8 cellular contexts compared by ENCODE assay signal in the genomic region with DNA sequence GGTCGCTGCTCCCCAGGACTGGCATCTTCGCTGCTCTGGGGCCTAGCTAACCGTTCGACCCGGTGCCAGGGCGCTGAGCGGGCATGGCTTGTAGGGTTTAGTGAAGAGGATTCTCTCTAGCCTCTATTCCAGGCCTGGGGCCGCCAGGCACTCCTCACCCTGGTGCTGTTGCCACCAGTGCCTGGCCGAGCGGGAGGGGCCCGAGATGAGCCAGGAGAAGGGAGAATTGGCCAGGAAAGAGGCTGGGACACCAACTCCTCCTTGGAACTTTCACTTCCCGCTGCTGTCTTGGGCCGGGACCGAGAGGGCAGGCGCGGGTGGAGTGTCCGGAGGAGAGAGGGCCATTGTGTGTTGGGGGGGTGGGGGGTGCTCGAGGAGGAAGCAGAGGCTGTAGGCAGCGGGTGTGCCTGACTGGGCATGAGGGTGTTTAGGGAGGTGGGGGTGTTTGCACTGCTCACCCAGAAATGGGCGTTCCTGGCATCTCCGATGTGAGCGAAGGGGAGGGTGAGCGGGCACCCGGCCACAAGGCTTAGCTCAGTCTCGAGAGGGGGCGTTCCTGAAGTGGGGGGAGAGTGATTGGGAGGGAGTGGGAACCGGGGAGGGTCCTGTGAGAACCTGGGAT. TPM values are rescaled to one million over a fixed set of nuclear protein-coding genes. Genes with fewer than 3 reads are reported as not detected.
DNase-seq lines count a peak whose midpoint lies in the region; ATAC-seq, FAIRE-seq and TF ChIP-seq lines count a peak whose summit lies in the region.

No MANE protein-coding gene starts in this region.

- in situ Hi-C loops in GM13976 (cut with MboI; ENCODE audit: low sequenced_read_pairs, unreplicated experiment), result loop anchor here (25.0 kb wide), 1 partner anchor 490 kb away; a partner anchor contains a TSS

- ATAC-seq in A549 (peak; percentile 45 to 55), HG02973 (IDR thresholded peaks at IDR 0.05; ENCODE audit: unreplicated experiment) (no peak)
- peak; percentile 49 for ATAC-seq in stimulated activated effector memory CD8-positive, alpha-beta T cell treated with anti-CD3 and anti-CD28 coated beads, Interleukin-12 subunit alpha, Interleukin-12 subunit beta, amount 100 ng/mL, for 72 hours

- H3K4me1 ChIP-seq in A549, result peaks cover 22% of the 10 kb centered on the region

- CTCF ChIA-PET in A549 (lab: Yijun Ruan, JAX), result interaction anchor here (1.1 to 27.3 kb wide), 8 partner anchors 9 to 572 kb away, joined by 3 to 350 read pairs (median 4); a partner anchor contains a TSS

- H3K4me3 Mint-ChIP-seq in dendritic cell treated with granulocyte-macrophage colony-stimulating factor and Interleukin-4, amounts not matched to agents 40 ng/mL and 50 ng/mL, for 4 days, result peak overlapping the region; percentile 87
- H3K4me3 Mint-ChIP-seq in stimulated activated effector memory CD8-positive, alpha-beta T cell treated with anti-CD3 and anti-CD28 coated beads, Interleukin-12 subunit alpha, Interleukin-12 subunit beta, amount 100 ng/mL, for 72 hours, result peak overlapping the region; percentile 81

- TF ChIP-seq RAD21 in A549 (conservative IDR thresholded peaks at IDR 0.05 in 1 of 2, IDR thresholded peaks at IDR 0.05 in 1 of 2), result no peak

- peak overlapping the region; percentile 94 for H3K4me3 ChIP-seq in A549
- peak overlapping the region; percentile 84 for H3K4me3 ChIP-seq in lower leg skin (ENCODE audit: low read depth, poor library complexity, severe bottlenecking)

- no peaks in the 10 kb centered on the region for H3K9me3 Mint-ChIP-seq in dendritic cell treated with granulocyte-macrophage colony-stimulating factor and Interleukin-4, amounts not matched to agents 40 ng/mL and 50 ng/mL, for 4 days
- H3K9me3 Mint-ChIP-seq in stimulated activated effector memory CD8-positive, alpha-beta T cell treated with anti-CD3 and anti-CD28 coated beads, Interleukin-12 subunit alpha, Interleukin-12 subunit beta, amount 100 ng/mL, for 72 hours, result no peaks in the 10 kb centered on the region

- peaks cover 41% of the 10 kb centered on the region for H3K4me1 Mint-ChIP-seq in dendritic cell treated with granulocyte-macrophage colony-stimulating factor and Interleukin-4, amounts not matched to agents 40 ng/mL and 50 ng/mL, for 4 days (ENCODE audit: low read depth)
- peaks cover 34% of the 10 kb centered on the region for H3K4me1 Mint-ChIP-seq in stimulated activated effector memory CD8-positive, alpha-beta T cell treated with anti-CD3 and anti-CD28 coated beads, Interleukin-12 subunit alpha, Interleukin-12 subunit beta, amount 100 ng/mL, for 72 hours

- no peaks in the 10 kb centered on the region for H3K27me3 Mint-ChIP-seq in dendritic cell treated with granulocyte-macrophage colony-stimulating factor and Interleukin-4, amounts not matched to agents 40 ng/mL and 50 ng/mL, for 4 days

- TF ChIP-seq EP300 in A549 (IDR thresholded peaks at IDR 0.05), result no peak

- intact Hi-C loops in dendritic cell treated with granulocyte-macrophage colony-stimulating factor and Interleukin-4, amounts not matched to agents 40 ng/mL and 50 ng/mL, for 4 days (cut with micrococcal nuclease), result loop anchor here (1.0 to 5.0 kb wide), 3 partner anchors 35 to 115 kb away; a partner anchor contains a TSS
- intact Hi-C loops in lower leg skin (cut with DNase I; ENCODE audit: low total_unique reads), result loop anchor here (5.0 to 10.0 kb wide), 2 partner anchors 97 to 145 kb away; a partner anchor contains a TSS

- H3K27ac ChIP-seq in A549, result peak overlapping the region; percentile 93 to 94

- no peak for FAIRE-seq in A549 (lab: Jason Lieb, UNC)

- H3K27ac Mint-ChIP-seq in dendritic cell treated with granulocyte-macrophage colony-stimulating factor and Interleukin-4, amounts not matched to agents 40 ng/mL and 50 ng/mL, for 4 days, result peak overlapping the region; percentile 90
- H3K27ac Mint-ChIP-seq in stimulated activated effector memory CD8-positive, alpha-beta T cell treated with anti-CD3 and anti-CD28 coated beads, Interleukin-12 subunit alpha, Interleukin-12 subunit beta, amount 100 ng/mL, for 72 hours, result peak overlapping the region; percentile 77

- DNase-seq in A549 (ENCODE audit: low read depth in 1 of 2, low spot score in 1 of 2) (peak in 1 of 2 experiments; percentile 61), GM13976 (ENCODE audit: low spot score) (peak; percentile 57), NCI-H146 (lab: John Stamatoyannopoulos, UW) (peak; percentile 21), lower leg skin (ENCODE audit: low spot score in 2 of 2) (peak; percentile 63 to 92)
- DNase-seq in activated CD4-positive, alpha-beta T cell treated with anti-CD3 and anti-CD28 coated beads for 1 hour, result peak; percentile 18
- DNase-seq in stimulated activated effector memory CD8-positive, alpha-beta T cell treated with anti-CD3 and anti-CD28 coated beads, Interleukin-12 subunit alpha, Interleukin-12 subunit beta, amount 100 ng/mL, for 72 hours (ENCODE audit: low spot score in 2 of 2), result peak; percentile 21 to 70

- H3K4me2 ChIP-seq in A549, result peak overlapping the region; percentile 97

- POLR2A ChIA-PET in A549 (lab: Yijun Ruan, JAX), result interaction anchor here (1.3 kb wide), 1 partner anchor 13 kb away, joined by 3 read pairs; no protein-coding TSS in a partner anchor

- TF ChIP-seq POLR2A in A549 (IDR thresholded peaks at IDR 0.05; ENCODE audit: low read length) (no peak), lower leg skin (IDR thresholded peaks at IDR 0.05) (no peak)

- no peaks in the 10 kb centered on the region for H3K9me3 ChIP-seq in A549

- TF ChIP-seq CTCF in A549 (IDR thresholded peaks at IDR 0.05) (no peak), GM13976 (IDR thresholded peaks at IDR 0.05; ENCODE audit: borderline replicate concordance, control extremely low read depth, extremely low read depth, insufficient read depth, missing control alignments) (no peak), lower leg skin (IDR thresholded peaks at IDR 0.05) (no peak)

- under 1% methylated on average over 14 of the region's 27 CpGs for WGBS in A549 (ENCODE audit: missing lambda C conversion rate)
- WGBS in lower leg skin, 2 donors, result 0% methylated on average over 23 to 27 of the region's 27 CpGs

- peaks cover 53% of the 10 kb centered on the region for H3K36me3 Mint-ChIP-seq in dendritic cell treated with granulocyte-macrophage colony-stimulating factor and Interleukin-4, amounts not matched to agents 40 ng/mL and 50 ng/mL, for 4 days (ENCODE audit: low read depth)
- H3K36me3 Mint-ChIP-seq in stimulated activated effector memory CD8-positive, alpha-beta T cell treated with anti-CD3 and anti-CD28 coated beads, Interleukin-12 subunit alpha, Interleukin-12 subunit beta, amount 100 ng/mL, for 72 hours, result peaks cover 8% of the 10 kb centered on the region

TF ChIP-seq in A549, 52 proteins besides CTCF, POLR2A, EP300 and RAD21 (continues in another document):
- TF ChIP-seq GATA3 (IDR thresholded peaks at IDR 0.05; ENCODE audit: borderline replicate concordance) (no peak), CEBPB (IDR thresholded peaks at IDR 0.05) (no peak), ZSCAN20 (CRISPR knock-in tag; IDR thresholded peaks at IDR 0.05) (no peak), CHD2 (IDR thresholded peaks at IDR 0.05; ENCODE audit: low read length, partially characterized antibody) (no peak)

RNA-seq across cellular contexts. Expression of a gene that starts 0.8 kb away (rescaled TPM):
- polyA plus RNA-seq in A549 (2011; rRNA removed) (25.6 and 33.6 TPM in 2 replicates), A549 (2017; fragmentation: RNase III; extraction: RNeasy Plus Mini Kit Qiagen cat#74134 plus additional on column Dnase treatment) (33.0 to 35.2 TPM (median 34.2 TPM) in 3 replicates)
- 48.4 and 71.3 TPM in 2 replicates for polyA plus RNA-seq in A549 (2012; cell fraction: cytosol; rRNA removed)
- 165 and 205 TPM in 2 replicates for polyA plus RNA-seq in A549 (2012; cell fraction: nucleus; rRNA removed)
- polyA minus RNA-seq in A549 (2011; rRNA and poly(A)+ RNA removed), result 66.5 and 71.0 TPM in 2 replicates
- 100 to 1,000 TPM; 232 to 289 (median 279) TPM for total RNA-seq in lower leg skin

RNA-seq across cellular contexts. Expression of a gene that starts 11.7 kb away (rescaled TPM):
- 3.1 and 4.9 TPM in 2 replicates for polyA plus RNA-seq in A549 (2011; rRNA removed)
- polyA plus RNA-seq in A549 (2012; cell fraction: cytosol; rRNA removed), result 5.3 and 7.4 TPM in 2 replicates
- polyA plus RNA-seq in A549 (2012; cell fraction: nucleus; rRNA removed), result 6.7 and 7.0 TPM in 2 replicates
- polyA plus RNA-seq in A549 (2017; fragmentation: RNase III; extraction: RNeasy Plus Mini Kit Qiagen cat#74134 plus additional on column Dnase treatment), result 6.1 to 8.7 TPM (median 7.5 TPM) in 3 replicates
- 4.5 and 5.9 TPM in 2 replicates for polyA minus RNA-seq in A549 (2011; rRNA and poly(A)+ RNA removed)
- total RNA-seq in lower leg skin, result 10 to 100 TPM; 29.5 to 66.6 (median 52.9) TPM

RNA-seq across cellular contexts. Expression of a gene that starts 18.3 kb away (rescaled TPM):
- polyA plus RNA-seq in A549 (2011; rRNA removed), result 0.06 TPM in 1 of 2 replicates, not detected in the other
- polyA plus RNA-seq in A549 (2012; cell fraction: cytosol; rRNA removed), result 0.03 and 0.04 TPM in 2 replicates
- 0.08 TPM in 1 of 2 replicates, not detected in the other for polyA plus RNA-seq in A549 (2012; cell fraction: nucleus; rRNA removed)
- polyA plus RNA-seq in A549 (2017; fragmentation: RNase III; extraction: RNeasy Plus Mini Kit Qiagen cat#74134 plus additional on column Dnase treatment), result not detected in 3 replicates
- polyA minus RNA-seq in A549 (2011; rRNA and poly(A)+ RNA removed), result 0.25 TPM in 1 of 2 replicates, not detected in the other
- 1 to 10 TPM in 2 of 4 donors, under 1 TPM in 2; 0.38 to 3.6 (median 0.87) TPM for total RNA-seq in lower leg skin

RNA-seq across cellular contexts. Expression of a gene that starts 18.3 kb away (rescaled TPM):
- polyA plus RNA-seq in A549 (2011; rRNA removed) (1.0 and 1.5 TPM in 2 replicates), A549 (2017; fragmentation: RNase III; extraction: RNeasy Plus Mini Kit Qiagen cat#74134 plus additional on column Dnase treatment) (0.23 to 0.46 TPM (median 0.43 TPM) in 3 replicates)
- polyA plus RNA-seq in A549 (2012; cell fraction: cytosol; rRNA removed), result 0.63 and 0.76 TPM in 2 replicates
- polyA plus RNA-seq in A549 (2012; cell fraction: nucleus; rRNA removed), result 6.2 and 11.1 TPM in 2 replicates
- 0.73 and 0.83 TPM in 2 replicates for polyA minus RNA-seq in A549 (2011; rRNA and poly(A)+ RNA removed)
- 10 to 100 TPM in 1 of 4 donors, 1 to 10 TPM in 3; 3.8 to 11.5 (median 6.3) TPM for total RNA-seq in lower leg skin

RNA-seq across cellular contexts. Expression of a gene that starts 26.7 kb away (rescaled TPM):
- 1.9 and 2.6 TPM in 2 replicates for polyA plus RNA-seq in A549 (2011; rRNA removed)
- polyA plus RNA-seq in A549 (2012; cell fraction: cytosol; rRNA removed), result 2.6 and 3.0 TPM in 2 replicates
- polyA plus RNA-seq in A549 (2012; cell fraction: nucleus; rRNA removed), result 2.7 and 3.3 TPM in 2 replicates
- 2.0 to 3.2 TPM (median 2.7 TPM) in 3 replicates for polyA plus RNA-seq in A549 (2017; fragmentation: RNase III; extraction: RNeasy Plus Mini Kit Qiagen cat#74134 plus additional on column Dnase treatment)
- polyA minus RNA-seq in A549 (2011; rRNA and poly(A)+ RNA removed), result 2.6 and 4.0 TPM in 2 replicates
- total RNA-seq in lower leg skin, result 100 to 1,000 TPM; 111 to 150 (median 129) TPM
